In genomic region chr14:24068711-24069410, GRCh38 we compare ENCODE assay signal across 21 cellular contexts. TPM values are rescaled to one million over a fixed set of nuclear protein-coding genes. Genes with fewer than 3 reads are reported as not detected.
"Had no signal": no experiment of that assay in that cellular context is flagged by ENCODE, and none has a peak within 500 bp of the region (broad histone marks: within the 10 kb centered on the region; RNA-seq: fewer than 3 reads in every experiment).

No MANE protein-coding gene starts in this region.

- H3K27ac ChIP-seq: heart left ventricle, neural progenitor cell, parathyroid adenoma, psoas muscle, skin epidermis had no signal

- H3K4me3 ChIP-seq: heart left ventricle, neural progenitor cell, psoas muscle, skin epidermis had no signal

- H3K27me3 ChIP-seq: neural progenitor cell had no signal

- ATAC-seq: esophagus mucosa; heart left ventricle; left lobe of liver; natural killer cell treated with Interleukin-12 subunit alpha and Interleukin-12 subunit beta and Interleukin-15 and Interleukin-18, amount 100 ng/mL, for 72 hours; psoas muscle; sciatic nerve had no signal

- H3K36me3 ChIP-seq: heart left ventricle, neural progenitor cell had no signal

- H3K4me1 ChIP-seq: neural progenitor cell, psoas muscle had no signal

- H3K9me3 ChIP-seq: heart left ventricle, psoas muscle had no signal

- DNase-seq: effector memory CD4-positive, alpha-beta T cell; hippocampal formation; kidney glomerular epithelial cell; occipital lobe; psoas muscle; retina; stimulated activated CD4-positive, alpha-beta T cell treated with anti-CD3 and anti-CD28 coated beads, Interleukin-12 subunit alpha, Interleukin-12 subunit beta, amount 100 ng/mL, for 4 hours; stimulated activated naive CD4-positive, alpha-beta T cell treated with Interleukin-2 at 50 U/mL for 16 hours; trophoblast cell had no signal

RNA-seq across cellular contexts. Expression of gene CPNE6, which starts 2.5 kb away (rescaled TPM):
- total RNA-seq: esophagus mucosa; fibroblast of lung; glomerular endothelial cell; mesothelial cell of epicardium; myocyte; natural killer cell treated with Interleukin-12 subunit alpha and Interleukin-12 subunit beta and Interleukin-15 and Interleukin-18, amount 100 ng/mL, for 72 hours; psoas muscle; sciatic nerve had no signal
